11 cellular contexts compared by ENCODE assay signal in genomic region chr16:70749006-70749678, GRCh38. TPM values are rescaled to one million over a fixed set of nuclear protein-coding genes. Genes with fewer than 3 reads are reported as not detected.
A peak's percentile ranks its signal among the peaks of the same experiment; 100 is the strongest.
DNase-seq lines count a peak whose midpoint lies in the region; ATAC-seq and TF ChIP-seq lines count a peak whose summit lies in the region.
"Had no signal": no experiment of that assay in that cellular context is flagged by ENCODE, and none has a peak within 500 bp of the region (broad histone marks: within the 10 kb centered on the region; RNA-seq: fewer than 3 reads in every experiment).

No MANE protein-coding gene starts in this region.

- WGBS in adrenal gland, 4 donors, result 84 to 91% (median 88%) methylated on average over 9 of the region's 9 CpGs
- WGBS in thyroid gland, 2 donors, result 83 to 89% methylated on average over 9 of the region's 9 CpGs

- H3K9me2 ChIP-seq in OCI-LY7 (ENCODE audit: insufficient read depth, low read length), result no peaks in the 10 kb centered on the region

- H3K79me2 ChIP-seq in OCI-LY7 (ENCODE audit: insufficient read depth, low read depth, low read length), result no peaks in the 10 kb centered on the region

- H3K27me3 ChIP-seq in adrenal gland, result no peaks in the 10 kb centered on the region
- no peaks in the 10 kb centered on the region for H3K27me3 ChIP-seq in lower lobe of right lung (ENCODE audit: low read depth)
- H3K27me3 ChIP-seq in thyroid gland, result no peaks in the 10 kb centered on the region
- H3K27me3 ChIP-seq: foreskin keratinocyte, right atrium auricular region had no signal

- peaks cover 47% of the 10 kb centered on the region for H3K4me1 Mint-ChIP-seq in activated CD4-positive, alpha-beta T cell treated with anti-CD3 and anti-CD28 coated beads for 36 hours

- no peak for ATAC-seq in activated CD4-positive, alpha-beta T cell treated with anti-CD3 and anti-CD28 coated beads for 36 hours
- no peak for ATAC-seq in lower lobe of right lung
- no peak for ATAC-seq in HG02798 (IDR thresholded peaks at IDR 0.05; ENCODE audit: poor library complexity, unreplicated experiment)
- ATAC-seq: foreskin keratinocyte had no signal

- H3K4me3 Mint-ChIP-seq in activated CD4-positive, alpha-beta T cell treated with anti-CD3 and anti-CD28 coated beads for 36 hours, result no peak overlapping the region

- H2AFZ ChIP-seq in OCI-LY7 (ENCODE audit: low read length), result no peak overlapping the region

- H3K36me3 Mint-ChIP-seq in activated CD4-positive, alpha-beta T cell treated with anti-CD3 and anti-CD28 coated beads for 36 hours (ENCODE audit: low read depth), result peaks cover 14% of the 10 kb centered on the region

- POLR2A ChIA-PET in activated CD4-positive, alpha-beta T cell treated with anti-CD3 and anti-CD28 coated beads for 36 hours (lab: Charles Lee), result no interaction called here
- POLR2A ChIA-PET in OCI-LY7 (lab: Charles Lee), result no interaction called here

- no peaks in the 10 kb centered on the region for H3K9me3 Mint-ChIP-seq in activated CD4-positive, alpha-beta T cell treated with anti-CD3 and anti-CD28 coated beads for 36 hours (ENCODE audit: low read depth)

- TF ChIP-seq CTCF in adrenal gland (IDR thresholded peaks at IDR 0.05) (no peak), lower lobe of right lung (IDR thresholded peaks at IDR 0.05) (no peak), thyroid gland (IDR thresholded peaks at IDR 0.05) (no peak), OCI-LY7 (conservative IDR thresholded peaks at IDR 0.05; ENCODE audit: low read length) (no peak)

- H3K4me1 ChIP-seq in adrenal gland (replicated peaks in 1 of 2) (peaks cover 42 to 65% of the 10 kb centered on the region in 2 donors), lower lobe of right lung (peaks cover 86% of the 10 kb centered on the region), thyroid gland (peaks cover 55 to 88% of the 10 kb centered on the region in 2 donors), OCI-LY7 (ENCODE audit: insufficient read depth, low read length, poor library complexity, severe bottlenecking) (peaks cover 10% of the 10 kb centered on the region)

- H3K27me3 Mint-ChIP-seq in activated CD4-positive, alpha-beta T cell treated with anti-CD3 and anti-CD28 coated beads for 36 hours, result no peaks in the 10 kb centered on the region

- intact Hi-C loops in activated CD4-positive, alpha-beta T cell treated with anti-CD3 and anti-CD28 coated beads for 36 hours (cut with DNase I, micrococcal nuclease), result no loop called here
- intact Hi-C loops in adrenal gland (cut with DNase I) (no loop called here), lower lobe of right lung (cut with DNase I) (no loop called here), thyroid gland (cut with DNase I) (no loop called here), OCI-LY7 (cut with micrococcal nuclease; ENCODE audit: unreplicated experiment) (no loop called here)

- no TSS peak for BruUV-seq in OCI-LY7 (replicated peaks; lab: Mats Ljungman, UMichigan)

- H3K9me3 ChIP-seq in adrenal gland (replicated peaks in 1 of 3) (no peaks in the 10 kb centered on the region), lower lobe of right lung (no peaks in the 10 kb centered on the region), thyroid gland (no peaks in the 10 kb centered on the region), OCI-LY7 (ENCODE audit: low read length) (no peaks in the 10 kb centered on the region)
- H3K9me3 ChIP-seq: right atrium auricular region had no signal

- H3K27ac Mint-ChIP-seq in activated CD4-positive, alpha-beta T cell treated with anti-CD3 and anti-CD28 coated beads for 36 hours, result peak overlapping the region; percentile 24

- no peak overlapping the region for H3K4me2 ChIP-seq in OCI-LY7 (ENCODE audit: low read length)

- TF ChIP-seq POLR2A in adrenal gland (IDR thresholded peaks at IDR 0.05) (no peak), thyroid gland (IDR thresholded peaks at IDR 0.05) (no peak)

- DNase-seq in activated CD4-positive, alpha-beta T cell treated with anti-CD3 and anti-CD28 coated beads for 36 hours, result no peak
- DNase-seq in activated CD4-positive, alpha-beta T cell treated with anti-CD3 and anti-CD28 coated beads for 1 hour, result no peak
- DNase-seq in adrenal gland, result no peak
- DNase-seq in lower lobe of right lung, result no peak
- peak; percentile 52 to 66 for DNase-seq in thyroid gland
- no peak for DNase-seq in amniotic stem cell (lab: John Stamatoyannopoulos, UW)
- DNase-seq in OCI-LY7 (ENCODE audit: low spot score), result no peak
- DNase-seq: T-helper 1 cell had no signal

- CTCF ChIA-PET in activated CD4-positive, alpha-beta T cell treated with anti-CD3 and anti-CD28 coated beads for 36 hours (lab: Charles Lee), result interaction anchor here (0.5 kb wide), 1 partner anchor 29 kb away, joined by 4 read pairs; no protein-coding TSS in a partner anchor
- CTCF ChIA-PET in OCI-LY7 (lab: Charles Lee; ENCODE audit: unreplicated experiment), result no interaction called here

- H3K27ac ChIP-seq in adrenal gland (peak overlapping the region in 3 of 5 donors; percentile 53 to 94 (median 67)), lower lobe of right lung (peak overlapping the region; percentile 83), thyroid gland (peak overlapping the region; percentile 84 to 95 (median 94)), OCI-LY7 (ENCODE audit: low read depth, low read length, poor library complexity, severe bottlenecking) (no peak overlapping the region)
- H3K27ac ChIP-seq: foreskin keratinocyte, right atrium auricular region had no signal

- H3K4me3 ChIP-seq in adrenal gland (no peak overlapping the region), lower lobe of right lung (no peak overlapping the region), thyroid gland (replicated peaks in 1 of 3) (no peak overlapping the region), OCI-LY7 (ENCODE audit: low read depth, low read length, poor library complexity, severe bottlenecking) (no peak overlapping the region)
- H3K4me3 ChIP-seq: right atrium auricular region had no signal

- H3K36me3 ChIP-seq in adrenal gland (replicated peaks in 1 of 2) (no peaks in the 10 kb centered on the region), lower lobe of right lung (peaks cover 11% of the 10 kb centered on the region), thyroid gland (no peaks in the 10 kb centered on the region), OCI-LY7 (ENCODE audit: insufficient read depth, low read length) (peaks cover 20% of the 10 kb centered on the region)
- H3K36me3 ChIP-seq: right atrium auricular region had no signal

- no peaks in the 10 kb centered on the region for H4K20me1 ChIP-seq in OCI-LY7 (ENCODE audit: insufficient read depth, low read length)

RNA-seq across cellular contexts. Expression of gene VAC14, which starts 51.8 kb away (rescaled TPM):
- total RNA-seq in activated CD4-positive, alpha-beta T cell treated with anti-CD3 and anti-CD28 coated beads for 36 hours, result 10 to 100 TPM; 24.8 to 26.2 TPM
- total RNA-seq in adrenal gland (10 to 100 TPM; 31.0 to 74.8 (median 50.1) TPM), lower lobe of right lung (49.1 TPM), thyroid gland (10 to 100 TPM; 43.4 to 69.4 (median 63.1) TPM), OCI-LY7 (2022) (39.5 and 43.1 TPM in 2 replicates)
- 10 to 100 TPM; 24.6 to 74.3 (median 66.2) TPM for polyA plus RNA-seq in adrenal gland
- 33.9 and 37.6 TPM in 2 replicates for total RNA-seq in OCI-LY7 (2014; rRNA removed; shearing (Covaris generic))

Comparison
In these comparisons a context has a peak if more than half of its experiments do, and no peak if none do; other contexts are left out.
1. DNase-seq: peak in thyroid gland (2 of 2); none in activated CD4-positive, alpha-beta T cell treated with anti-CD3 and anti-CD28 coated beads for 36 hours (single experiment), activated CD4-positive, alpha-beta T cell treated with anti-CD3 and anti-CD28 coated beads for 1 hour (single experiment), adrenal gland (0 of 7), lower lobe of right lung (single experiment), amniotic stem cell (single experiment) and OCI-LY7 (single experiment).